In genomic region chr9:73167614-73168013, GRCh38 we compare ENCODE assay signal across 13 cellular contexts. TPM values are rescaled to one million over a fixed set of nuclear protein-coding genes. Genes with fewer than 3 reads are reported as not detected.
DNase-seq lines count a peak whose midpoint lies in the region; ATAC-seq and TF ChIP-seq lines count a peak whose summit lies in the region.
"Had no signal": no experiment of that assay in that cellular context is flagged by ENCODE, and none has a peak within 500 bp of the region (broad histone marks: within the 10 kb centered on the region; RNA-seq: fewer than 3 reads in every experiment).

No MANE protein-coding gene starts in this region.

- no peak overlapping the region for H3K4me3 ChIP-seq in CD4-positive, alpha-beta memory T cell (ENCODE audit: low read length in 2 of 2)
- no peak overlapping the region for H3K4me3 ChIP-seq in testis
- H3K4me3 ChIP-seq: lower lobe of right lung had no signal

- H3K36me3 ChIP-seq in CD4-positive, alpha-beta memory T cell (ENCODE audit: insufficient read depth, low read length): peaks cover 66% of the 10 kb centered on the region
- H3K36me3 ChIP-seq in testis (ENCODE audit: low read depth, missing control alignments): no peaks in the 10 kb centered on the region

- TF ChIP-seq CTCF in testis (IDR thresholded peaks at IDR 0.05): no peak

- no peaks in the 10 kb centered on the region for H3K27me3 Mint-ChIP-seq in CD4-positive, alpha-beta memory T cell
- H3K27me3 Mint-ChIP-seq in immature natural killer cell (ENCODE audit: low read depth in 3 of 3): peaks cover 0 to 4% (median 0%) of the 10 kb centered on the region in 3 donors
- H3K27me3 Mint-ChIP-seq: dendritic cell treated with granulocyte-macrophage colony-stimulating factor and Interleukin-4, amounts not matched to agents 40 ng/mL and 50 ng/mL, for 4 days had no signal

- no peaks in the 10 kb centered on the region for H3K27me3 ChIP-seq in CD4-positive, alpha-beta memory T cell (ENCODE audit: insufficient read depth, low read length)
- H3K27me3 ChIP-seq in testis: no peaks in the 10 kb centered on the region

- peak overlapping the region; percentile 34 for H3K27ac ChIP-seq in CD4-positive, alpha-beta memory T cell (ENCODE audit: low read depth, low read length)
- no peak overlapping the region for H3K27ac ChIP-seq in testis
- H3K27ac ChIP-seq: lower lobe of right lung had no signal

- POLR2A ChIA-PET in CD4-positive, alpha-beta memory T cell (lab: Charles Lee; ENCODE audit: partially characterized antibody): interaction anchor here (0.9 to 1.7 kb wide), 3 partner anchors 10 to 15 kb away, joined by 3 to 5 read pairs (median 3); no protein-coding TSS in a partner anchor

- intact Hi-C loops in CD4-positive, alpha-beta memory T cell (cut with micrococcal nuclease): no loop called here
- intact Hi-C loops in testis (cut with DNase I; ENCODE audit: low total_unique reads): no loop called here

- CTCF ChIA-PET in CD4-positive, alpha-beta memory T cell (lab: Charles Lee; ENCODE audit: partially characterized antibody): interaction anchor here (1.0 to 1.7 kb wide), 3 partner anchors 10 to 60 kb away, joined by 3 to 4 read pairs (median 4); no protein-coding TSS in a partner anchor

- 73 to 74% methylated on average over 4 of the region's 4 CpGs for WGBS in testis, 2 donors

- no peak for DNase-seq in CD4-positive, alpha-beta memory T cell
- DNase-seq in HT-29 (ENCODE audit: low spot score) (peak; percentile 36), immature natural killer cell (peak in 1 of 3 donors; percentile 9), testis (no peak), T-helper 1 cell (no peak)
- no peak for DNase-seq in stimulated activated CD4-positive, alpha-beta T cell treated with anti-CD3 and anti-CD28 coated beads, Interleukin-1b, Interleukin-23, amount 100 ng/mL, for 48 hours
- DNase-seq: aorta, KBM-7, lower lobe of right lung, Right ventricle myocardium superior had no signal

- H3K4me1 ChIP-seq in CD4-positive, alpha-beta memory T cell (ENCODE audit: insufficient read depth, low read length): peaks cover 21% of the 10 kb centered on the region
- no peaks in the 10 kb centered on the region for H3K4me1 ChIP-seq in testis
- H3K4me1 ChIP-seq: lower lobe of right lung had no signal

- TF ChIP-seq POLR2A in testis (IDR thresholded peaks at IDR 0.05): no peak

- H3K27ac Mint-ChIP-seq in CD4-positive, alpha-beta memory T cell: peak overlapping the region; percentile 14 to 90 (median 59)
- H3K27ac Mint-ChIP-seq in immature natural killer cell: peak overlapping the region; percentile 79 to 93 (median 90)
- H3K27ac Mint-ChIP-seq: dendritic cell treated with granulocyte-macrophage colony-stimulating factor and Interleukin-4, amounts not matched to agents 40 ng/mL and 50 ng/mL, for 4 days had no signal

- ATAC-seq in GM18517 (IDR thresholded peaks at IDR 0.05; ENCODE audit: unreplicated experiment) (peak; percentile 63), HG03196 (IDR thresholded peaks at IDR 0.05; ENCODE audit: unreplicated experiment) (no peak)

- H3K4me3 Mint-ChIP-seq in CD4-positive, alpha-beta memory T cell: no peak overlapping the region
- H3K4me3 Mint-ChIP-seq in immature natural killer cell: peak overlapping the region; percentile 28 to 70 (median 65)
- H3K4me3 Mint-ChIP-seq: dendritic cell treated with granulocyte-macrophage colony-stimulating factor and Interleukin-4, amounts not matched to agents 40 ng/mL and 50 ng/mL, for 4 days had no signal

- H3K36me3 Mint-ChIP-seq in CD4-positive, alpha-beta memory T cell: peaks cover 66 to 74% of the 10 kb centered on the region in 2 donors
- H3K36me3 Mint-ChIP-seq in immature natural killer cell: peaks cover 41 to 67% (median 54%) of the 10 kb centered on the region in 3 donors

- H3K9me3 Mint-ChIP-seq in CD4-positive, alpha-beta memory T cell: peaks cover 0 to 8% (median 0%) of the 10 kb centered on the region in 8 donors
- no peaks in the 10 kb centered on the region for H3K9me3 Mint-ChIP-seq in immature natural killer cell
- H3K9me3 Mint-ChIP-seq: dendritic cell treated with granulocyte-macrophage colony-stimulating factor and Interleukin-4, amounts not matched to agents 40 ng/mL and 50 ng/mL, for 4 days had no signal

- peaks cover 18 to 46% (median 26%) of the 10 kb centered on the region in 4 donors for H3K4me1 Mint-ChIP-seq in CD4-positive, alpha-beta memory T cell
- peaks cover 20 to 29% of the 10 kb centered on the region in 2 donors for H3K4me1 Mint-ChIP-seq in immature natural killer cell

- H3K9me3 ChIP-seq in CD4-positive, alpha-beta memory T cell (ENCODE audit: control insufficient read depth in 1 of 2, low read length in 2 of 2): no peaks in the 10 kb centered on the region
- no peaks in the 10 kb centered on the region for H3K9me3 ChIP-seq in testis
- H3K9me3 ChIP-seq: lower lobe of right lung had no signal

RNA-seq across cellular contexts. Expression of gene ANXA1, which starts 15.9 kb away (rescaled TPM):
- total RNA-seq in CD4-positive, alpha-beta memory T cell: 100 to 1,000 TPM; 324 to 335 TPM
- 1,000 to 10,000 TPM in 1 of 2 donors, 100 to 1,000 TPM in 1; 621 to 1,202 TPM for polyA plus RNA-seq in CD4-positive, alpha-beta memory T cell
- total RNA-seq in HT-29 (2014; rRNA removed; shearing (Covaris generic)): 171 and 192 TPM in 2 replicates
- 100 to 1,000 TPM; 426 to 769 (median 538) TPM for polyA plus RNA-seq in immature natural killer cell
- 10 to 100 TPM; 12.1 to 13.4 TPM for total RNA-seq in testis
- 49.6 TPM for polyA plus RNA-seq in testis (ENCODE audit: insufficient read depth, low read depth, low replicate concordance)

Comparison
In these comparisons a context has a peak if more than half of its experiments do, and no peak if none do; other contexts are left out.
1. H3K4me3 Mint-ChIP-seq: peak in immature natural killer cell (5 of 5); none in CD4-positive, alpha-beta memory T cell (0 of 8).
2. RNA of gene ANXA1, which starts 15.9 kb away (total RNA-seq): 324 to 335 TPM in CD4-positive, alpha-beta memory T cell and 171 to 192 TPM in HT-29; 12.1 to 13.4 TPM in testis; every median in the first group is over 10 times any median in the second.